In genomic region chr13:43414111-43414510, GRCh38 we compare ENCODE assay signal across 36 cellular contexts.
"Had no signal": no experiment of that assay in that cellular context is flagged by ENCODE, and none has a peak within 500 bp of the region (broad histone marks: within the 10 kb centered on the region; RNA-seq: fewer than 3 reads in every experiment).

No MANE protein-coding gene starts in this region.

- H3K9me3 ChIP-seq: adrenal gland, body of pancreas, breast epithelium had no signal

- ATAC-seq: activated CD8-positive, alpha-beta T cell treated with anti-CD3 and anti-CD28 coated beads for 36 hours; activated naive CD4-positive, alpha-beta T cell treated with anti-CD3 and anti-CD28 coated beads, Interleukin-2, amount 50 U/mL, for 72 hours; activated T-cell treated with anti-CD3 and anti-CD28 coated beads, Interleukin-2, amount 50 U/mL, for 4 hours; activated T-cell treated with anti-CD3 and anti-CD28 coated beads, Interleukin-2, amount 50 U/mL, for 72 hours; activated T-helper 17 cell treated with anti-CD3 and anti-CD28 coated beads, Interleukin-2, amount 50 U/mL, for 72 hours; body of pancreas had no signal

- H3K4me3 ChIP-seq: adrenal gland, body of pancreas, breast epithelium, cardiac muscle cell had no signal

- H3K4me1 ChIP-seq: adrenal gland, body of pancreas, breast epithelium had no signal

- DNase-seq: activated B cell treated with CpG ODN at 0.5 μM for 24 hours; activated CD4-positive, alpha-beta memory T cell treated with anti-CD3 and anti-CD28 coated beads for 36 hours; activated CD4-positive, alpha-beta T cell treated with anti-CD3 and anti-CD28 coated beads for 4 hours; activated CD4-positive, alpha-beta T cell treated with anti-CD3 and anti-CD28 coated beads, Interleukin-2, amount 10 ng/mL, durations not matched to agents 24 days and 14 days; activated CD4-positive, alpha-beta T cell treated with anti-CD3 and anti-CD28 coated beads, Interleukin-2, amount 50 U/mL, for 1 hour; activated CD4-positive, alpha-beta T cell treated with anti-CD3 and anti-CD28 coated beads, Interleukin-2, amount 50 U/mL, for 4 hours; activated CD4-positive, CD25-positive, alpha-beta regulatory T cell treated with anti-CD3 and anti-CD28 coated beads, Interleukin-2, amount 50 U/mL, for 72 hours; activated CD8-positive, alpha-beta memory T cell treated with anti-CD3 and anti-CD28 coated beads, Interleukin-2, amount 50 U/mL, for 4 hours; activated CD8-positive, alpha-beta T cell treated with anti-CD3 and anti-CD28 coated beads for 36 hours; activated effector memory CD4-positive, alpha-beta T cell treated with anti-CD3 and anti-CD28 coated beads, Interleukin-2, amount 50 U/mL, for 16 hours; activated gamma-delta T cell treated with Interleukin-2 at 50 U/mL for 16 hours; activated naive CD4-positive, alpha-beta T cell; activated naive CD4-positive, alpha-beta T cell treated with anti-CD3 and anti-CD28 coated beads for 36 hours; activated naive CD4-positive, alpha-beta T cell treated with anti-CD3 and anti-CD28 coated beads, Interleukin-2, amount 50 U/mL, for 16 hours; activated naive CD8-positive, alpha-beta T cell treated with anti-CD3 and anti-CD28 coated beads for 36 hours; activated T-cell treated with anti-CD3 and anti-CD28 coated beads for 4 hours; activated T-cell treated with anti-CD3 and anti-CD28 coated beads, Interleukin-2, amount 50 U/mL, for 1 hour; activated T-cell treated with anti-CD3 and anti-CD28 coated beads, Interleukin-2, amount 50 U/mL, for 4 hours; activated T-cell treated with anti-CD3 and anti-CD28 coated beads, Interleukin-2, amount 50 U/mL, for 72 hours; adrenal gland; amniotic stem cell; aorta; body of pancreas; brain microvascular endothelial cell; caudate nucleus; cerebellar nuclear complex; T-helper 1 cell; T-helper 2 cell; T-helper 9 cell had no signal

- H3K27me3 ChIP-seq: adrenal gland, body of pancreas, brain microvascular endothelial cell, breast epithelium, cardiac muscle cell had no signal

- FAIRE-seq: astrocyte, TTC549 had no signal

- H3K27ac ChIP-seq: adrenal gland, body of pancreas, brain microvascular endothelial cell, breast epithelium, cardiac muscle cell, VCaP had no signal

- H3K36me3 ChIP-seq: adrenal gland, brain microvascular endothelial cell, breast epithelium, cardiac muscle cell had no signal
